Comparison of ENCODE assay signal across 8 cellular contexts in genomic region chr12:116278259-116278595, GRCh38. TPM values are rescaled to one million over a fixed set of nuclear protein-coding genes. Genes with fewer than 3 reads are reported as not detected.
DNase-seq lines count a peak whose midpoint lies in the region; ATAC-seq and TF ChIP-seq lines count a peak whose summit lies in the region.

No MANE protein-coding gene starts in this region.

- H3K27me3 ChIP-seq in BE2C = peaks cover 3% of the 10 kb centered on the region

- peaks cover 8% of the 10 kb centered on the region for H3K36me3 Mint-ChIP-seq in natural killer cell

- intact Hi-C loops in natural killer cell (cut with micrococcal nuclease) = loop anchor here (5.0 kb wide), 2 partner anchors 41 to 211 kb away; no protein-coding TSS in a partner anchor

- TF ChIP-seq CTCF in BE2C (IDR thresholded peaks at IDR 0.05; ENCODE audit: low read depth, low read length) = no peak
- TF ChIP-seq CTCF in LNCaP clone FGC (IDR thresholded peaks at IDR 0.05; ENCODE audit: control insufficient read depth, extremely low read depth, insufficient read depth) = no peak
- no peak for TF ChIP-seq CTCF in coronary artery (IDR thresholded peaks at IDR 0.05)
- TF ChIP-seq CTCF in natural killer cell (IDR thresholded peaks at IDR 0.05) = no peak

- H3K4me3 Mint-ChIP-seq in natural killer cell = peak overlapping the region; percentile 75

- H3K9me3 ChIP-seq in BE2C = peaks cover 3% of the 10 kb centered on the region; the same call in 1 of the 2 replicates

- H3K4me1 Mint-ChIP-seq in natural killer cell = peaks cover 47% of the 10 kb centered on the region in 2 donors

- peaks cover 5% of the 10 kb centered on the region; the same call in 1 of the 2 replicates for H3K4me1 ChIP-seq in BE2C

- no peaks in the 10 kb centered on the region for H3K9me3 Mint-ChIP-seq in natural killer cell

- POLR2A ChIA-PET in HEK293T (lab: Yijun Ruan, JAX) = interaction anchor here (1.4 to 1.5 kb wide), 2 partner anchors 13 to 16 kb away, joined by 3 to 4 read pairs; no protein-coding TSS in a partner anchor

- H3K27ac ChIP-seq in coronary artery = peak overlapping the region in 1 of 2 donors; percentile 100

- peaks cover 0 to 2% of the 10 kb centered on the region in 2 donors for H3K27me3 Mint-ChIP-seq in natural killer cell (ENCODE audit: low read depth in 2 of 2)

- ATAC-seq in natural killer cell = no peak
- ATAC-seq in HG02623 (IDR thresholded peaks at IDR 0.05; ENCODE audit: unreplicated experiment) = no peak
- no peak for ATAC-seq in GM18520 (IDR thresholded peaks at IDR 0.05; ENCODE audit: unreplicated experiment)

- H3K4me3 ChIP-seq in BE2C (ENCODE audit: low read depth, low read length) (peak overlapping the region; percentile 50), LNCaP clone FGC (ENCODE audit: low read depth, low read length) (peak overlapping the region; percentile 34), coronary artery (peak overlapping the region; percentile 94)

- DNase-seq in BE2C (no peak), LNCaP clone FGC (ENCODE audit: low read depth) (no peak), coronary artery (ENCODE audit: low spot score) (no peak), natural killer cell (no peak), HEK293T (ENCODE audit: extremely low spot score) (no peak), NCI-H748 treated with DMSO at 0.1 percent for 48 hours (lab: John Stamatoyannopoulos, UW) (no peak)

- H3K36me3 ChIP-seq in BE2C = no peaks in the 10 kb centered on the region; the same call in 1 of the 2 replicates

- H3K27ac Mint-ChIP-seq in natural killer cell = peak overlapping the region in 1 of 2 donors; percentile 53

- CTCF ChIA-PET in HEK293T (lab: Yijun Ruan, JAX) = no interaction called here

TF ChIP-seq in HEK293T, 16 proteins besides CTCF, POLR2A, EP300 and RAD21:
- TF ChIP-seq SUZ12 (IDR thresholded peaks at IDR 0.05) (no peak), ARNT (IDR thresholded peaks at IDR 0.05) (no peak), TARDBP (IDR thresholded peaks at IDR 0.05) (no peak), PKNOX1 (IDR thresholded peaks at IDR 0.05) (no peak), CTBP1 (IDR thresholded peaks at IDR 0.05; ENCODE audit: borderline replicate concordance) (no peak), ELF4 (IDR thresholded peaks at IDR 0.05) (no peak), HDGF (IDR thresholded peaks at IDR 0.05; ENCODE audit: borderline replicate concordance) (no peak), NFRKB (IDR thresholded peaks at IDR 0.05) (no peak), FOXA1 (IDR thresholded peaks at IDR 0.05) (no peak), LEF1 (IDR thresholded peaks at IDR 0.05; ENCODE audit: borderline replicate concordance) (no peak), L3MBTL2 (conservative IDR thresholded peaks at IDR 0.05) (no peak), FOXK2 (IDR thresholded peaks at IDR 0.05) (no peak), FOXM1 (IDR thresholded peaks at IDR 0.05; ENCODE audit: borderline replicate concordance) (no peak), BHLHE40 (IDR thresholded peaks at IDR 0.05; ENCODE audit: borderline replicate concordance) (no peak), SP1 (IDR thresholded peaks at IDR 0.05) (no peak), ZNF384 (IDR thresholded peaks at IDR 0.05) (no peak)

RNA-seq across cellular contexts. Expression of gene MED13L, which starts 0.7 kb away (rescaled TPM):
- polyA plus RNA-seq in BE2C (2012; ENCODE audit: insufficient read depth, insufficient read length, low read depth) = 35.0 TPM
- total RNA-seq in natural killer cell = 100 to 1,000 TPM; 237 to 316 (median 240) TPM

Comparison
In these comparisons a context has a peak if more than half of its experiments do, and no peak if none do; other contexts are left out.
1. H3K4me3 ChIP-seq: peak in every context shown above with its lines; median percentile 94 in coronary artery; 50 in BE2C; 34 in LNCaP clone FGC.